ENCODE assay signal across 8 cellular contexts in the genomic region with DNA sequence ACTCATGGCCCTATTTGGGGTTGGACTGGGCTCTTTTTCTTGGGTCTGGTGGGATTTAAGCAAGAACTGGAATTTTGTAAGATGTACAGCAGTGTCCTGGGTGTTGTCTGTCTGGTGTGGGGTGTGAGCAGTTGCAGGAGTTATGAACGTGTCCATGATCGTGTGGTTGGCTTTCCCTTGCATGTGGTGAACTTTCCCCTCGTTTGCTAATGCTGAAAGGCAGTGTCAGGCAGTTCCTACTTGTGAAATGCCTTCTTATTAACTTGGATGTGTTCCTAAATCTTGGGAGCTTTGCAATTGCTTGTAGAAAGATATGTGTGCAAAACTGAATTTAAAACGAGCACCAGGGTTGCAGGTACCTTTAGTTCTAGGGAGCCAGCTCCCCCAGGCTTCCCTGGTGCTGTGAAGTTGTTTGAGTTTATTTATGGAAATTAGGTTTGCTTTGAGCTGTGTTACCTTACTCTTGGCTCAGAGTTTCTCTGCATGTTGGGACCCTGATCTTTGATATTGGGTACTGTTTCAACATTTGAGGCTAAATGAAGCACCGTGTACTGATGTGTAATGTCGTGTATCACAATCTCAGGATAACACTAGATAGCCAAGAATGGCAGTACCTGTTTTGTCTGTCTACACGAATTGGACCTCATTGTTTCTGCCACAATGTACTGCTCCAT. TPM values are rescaled to one million over a fixed set of nuclear protein-coding genes. Genes with fewer than 3 reads are reported as not detected.
A peak's percentile ranks its signal among the peaks of the same experiment; 100 is the strongest.
DNase-seq lines count a peak whose midpoint lies in the region; ATAC-seq and TF ChIP-seq lines count a peak whose summit lies in the region.

No MANE protein-coding gene starts in this region.

- TF ChIP-seq CTCF in astrocyte of the spinal cord (IDR thresholded peaks at IDR 0.05; ENCODE audit: low read depth, low read length) (no peak), thoracic aorta (IDR thresholded peaks at IDR 0.05) (no peak)

- peaks cover 0 to 14% of the 10 kb centered on the region in 2 donors for H3K4me1 ChIP-seq in thoracic aorta (ENCODE audit: control insufficient read depth in 1 of 2, low read depth in 2 of 2)

- ATAC-seq in HG03457 (IDR thresholded peaks at IDR 0.05; ENCODE audit: unreplicated experiment) (peak; percentile 4), thoracic aorta (ENCODE audit: insufficient number of reproducible peaks, low FRiP score, low read depth) (no peak)

- no peaks in the 10 kb centered on the region for H3K27me3 ChIP-seq in thoracic aorta (replicated peaks; ENCODE audit: insufficient read depth)

- peak overlapping the region; percentile 99 for H3K4me3 ChIP-seq in astrocyte of the spinal cord (ENCODE audit: low read depth, low read length)
- peak overlapping the region; percentile 97 for H3K4me3 ChIP-seq in thoracic aorta

- H3K9me3 ChIP-seq in thoracic aorta, result no peaks in the 10 kb centered on the region

- H3K36me3 ChIP-seq in thoracic aorta, result peaks cover 1% of the 10 kb centered on the region

- peak overlapping the region in 1 of 2 donors; percentile 43 for H3K27ac ChIP-seq in thoracic aorta

- DNase-seq in AG20443 (ENCODE audit: low spot score) (peak; percentile 29), astrocyte of the spinal cord (ENCODE audit: low read depth, low spot score) (peak; percentile 1), left kidney (ENCODE audit: low read depth, low spot score) (peak; percentile 14), thoracic aorta (ENCODE audit: low spot score) (no peak), glomerular visceral epithelial cell (ENCODE audit: extremely low spot score) (no peak), superior temporal gyrus (ENCODE audit: extremely low spot score) (no peak), retina (no peak)

- in situ Hi-C loops in astrocyte of the spinal cord (cut with HindIII; ENCODE audit: low sequenced_read_pairs), result no loop called here

RNA-seq across cellular contexts. Expression of a gene that starts 35.8 kb away (rescaled TPM):
- total RNA-seq in thoracic aorta, result 10 to 100 TPM; 91.7 to 97.4 TPM

Comparison
In these comparisons a context has a peak if more than half of its experiments do, and no peak if none do; other contexts are left out.
1. DNase-seq: peak in AG20443 (single experiment), astrocyte of the spinal cord (single experiment) and left kidney (single experiment); none in thoracic aorta (single experiment), glomerular visceral epithelial cell (single experiment), superior temporal gyrus (single experiment) and retina (single experiment).